ENCODE assay signal across 13 cellular contexts in the genomic region with DNA sequence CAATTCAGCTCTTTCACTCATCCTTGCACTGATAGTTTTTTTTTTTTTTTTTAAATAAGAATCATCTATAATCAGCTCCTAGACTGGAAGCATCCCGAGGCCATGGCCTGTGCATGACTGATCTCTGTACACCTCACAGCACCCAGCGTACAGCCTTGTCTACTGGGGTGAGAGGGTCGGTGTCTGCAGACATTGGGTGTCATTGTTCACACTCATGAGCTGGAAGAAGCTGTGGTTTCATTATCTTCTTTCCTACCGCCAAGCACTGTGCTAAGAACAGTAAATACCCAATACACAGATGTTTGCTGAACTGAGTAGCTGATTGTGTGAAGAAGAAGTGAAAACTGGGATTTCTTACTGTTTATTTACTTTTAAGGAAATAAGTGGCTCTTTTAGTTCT.
DNase-seq lines count a peak whose midpoint lies in the region; ATAC-seq and TF ChIP-seq lines count a peak whose summit lies in the region.
"Had no signal": no experiment of that assay in that cellular context is flagged by ENCODE, and none has a peak within 500 bp of the region (broad histone marks: within the 10 kb centered on the region; RNA-seq: fewer than 3 reads in every experiment).

No MANE protein-coding gene starts in this region.

- peaks cover 4% of the 10 kb centered on the region for H3K4me1 ChIP-seq in prostate gland (replicated peaks)

- H3K9me3 ChIP-seq in prostate gland: no peaks in the 10 kb centered on the region

- H3K36me3 Mint-ChIP-seq in IgD-negative memory B cell: no peaks in the 10 kb centered on the region
- no peaks in the 10 kb centered on the region for H3K36me3 Mint-ChIP-seq in central memory CD8-positive, alpha-beta T cell (ENCODE audit: insufficient read depth)

- H3K27ac ChIP-seq in prostate gland: peak overlapping the region; percentile 36 to 58

- no peak for TF ChIP-seq CTCF in prostate gland (IDR thresholded peaks at IDR 0.05)

- no peaks in the 10 kb centered on the region for H3K27me3 ChIP-seq in prostate gland (replicated peaks; ENCODE audit: insufficient read depth)

- no peak for TF ChIP-seq POLR2A in prostate gland (IDR thresholded peaks at IDR 0.05)

- DNase-seq in activated CD4-positive, CD25-positive, alpha-beta regulatory T cell treated with anti-CD3 and anti-CD28 coated beads, Interleukin-2, amount 50 U/mL, for 72 hours: no peak
- DNase-seq in central memory CD8-positive, alpha-beta T cell (ENCODE audit: low spot score in 2 of 2): no peak
- no peak for DNase-seq in prostate gland (ENCODE audit: low spot score)
- DNase-seq in DMS153 (lab: John Stamatoyannopoulos, UW): no peak
- DNase-seq in EL: no peak
- DNase-seq: activated effector memory CD4-positive, alpha-beta T cell treated with Interleukin-2 at 50 U/mL for 16 hours; NCI-H1048; small intestine; SW 1271 had no signal

- H3K27ac Mint-ChIP-seq in IgD-negative memory B cell: peak overlapping the region; percentile 56 to 87 (median 80)
- H3K27ac Mint-ChIP-seq in central memory CD8-positive, alpha-beta T cell (ENCODE audit: low read depth): peak overlapping the region; percentile 83
- H3K27ac Mint-ChIP-seq: dendritic cell treated with granulocyte-macrophage colony-stimulating factor and Interleukin-4, amounts not matched to agents 40 ng/mL and 50 ng/mL, for 4 days had no signal

- no peak overlapping the region for H3K4me3 ChIP-seq in prostate gland

- no peaks in the 10 kb centered on the region for H3K36me3 ChIP-seq in prostate gland

- H3K4me3 Mint-ChIP-seq in IgD-negative memory B cell: peak overlapping the region in 3 of 4 donors; percentile 17 to 46 (median 34)
- H3K4me3 Mint-ChIP-seq in central memory CD8-positive, alpha-beta T cell: no peak overlapping the region
- H3K4me3 Mint-ChIP-seq: dendritic cell treated with granulocyte-macrophage colony-stimulating factor and Interleukin-4, amounts not matched to agents 40 ng/mL and 50 ng/mL, for 4 days had no signal

- 84% methylated on average over 4 of the region's 4 CpGs for WGBS in prostate gland

- H3K27me3 Mint-ChIP-seq in IgD-negative memory B cell: no peaks in the 10 kb centered on the region
- no peaks in the 10 kb centered on the region for H3K27me3 Mint-ChIP-seq in central memory CD8-positive, alpha-beta T cell

- peaks cover 37 to 44% (median 43%) of the 10 kb centered on the region in 3 donors for H3K4me1 Mint-ChIP-seq in IgD-negative memory B cell
- H3K4me1 Mint-ChIP-seq in central memory CD8-positive, alpha-beta T cell: peaks cover 27% of the 10 kb centered on the region

- intact Hi-C loops in prostate gland (cut with DNase I): loop anchor here (2.0 kb wide), 1 partner anchor 130 kb away; a partner anchor contains a TSS

- H3K9me3 Mint-ChIP-seq in IgD-negative memory B cell: no peaks in the 10 kb centered on the region
- H3K9me3 Mint-ChIP-seq in central memory CD8-positive, alpha-beta T cell: no peaks in the 10 kb centered on the region
- H3K9me3 Mint-ChIP-seq: dendritic cell treated with granulocyte-macrophage colony-stimulating factor and Interleukin-4, amounts not matched to agents 40 ng/mL and 50 ng/mL, for 4 days had no signal

- peak; percentile 19 to 37 for ATAC-seq in activated CD4-positive, CD25-positive, alpha-beta regulatory T cell treated with anti-CD3 and anti-CD28 coated beads, Interleukin-2, amount 50 U/mL, for 24 hours
- ATAC-seq in central memory CD8-positive, alpha-beta T cell (replicated peaks; ENCODE audit: extremely low read depth, poor library complexity, severe bottlenecking): no peak
- ATAC-seq in GM18502 (IDR thresholded peaks at IDR 0.05; ENCODE audit: poor library complexity, unreplicated experiment): no peak

Comparison
In these comparisons a context has a peak if more than half of its experiments do, and no peak if none do; other contexts are left out.
1. ATAC-seq: peak in activated CD4-positive, CD25-positive, alpha-beta regulatory T cell treated with anti-CD3 and anti-CD28 coated beads, Interleukin-2, amount 50 U/mL, for 24 hours (2 of 2); none in central memory CD8-positive, alpha-beta T cell (single experiment) and GM18502 (single experiment).